Comparison of ENCODE assay signal across 11 cellular contexts in genomic region chr1:12208271-12208670, GRCh38. TPM values are rescaled to one million over a fixed set of nuclear protein-coding genes. Genes with fewer than 3 reads are reported as not detected.
DNase-seq lines count a peak whose midpoint lies in the region; TF ChIP-seq lines count a peak whose summit lies in the region.
"Had no signal": no experiment of that assay in that cellular context is flagged by ENCODE, and none has a peak within 500 bp of the region (broad histone marks: within the 10 kb centered on the region; RNA-seq: fewer than 3 reads in every experiment).

No MANE protein-coding gene starts in this region.

- H3K9ac ChIP-seq in HUES64 (ENCODE audit: low read depth, low read length), result 0 out of 2 replicates have a peak overlapping the region, but pooled peaks have one; percentile 4
- H3K9ac ChIP-seq: KMS-11 had no signal

- WGBS in HUES64, result 84% methylated on average over 6 of the region's 6 CpGs

- H3K4me3 Mint-ChIP-seq in activated CD4-positive, alpha-beta T cell treated with anti-CD3 and anti-CD28 coated beads, Interleukin-2, amount 10 ng/mL, durations not matched to agents 24 days and 14 days, result no peak overlapping the region
- no peak overlapping the region for H3K4me3 Mint-ChIP-seq in dendritic cell treated with granulocyte-macrophage colony-stimulating factor and Interleukin-4, amounts not matched to agents 40 ng/mL and 50 ng/mL, for 4 days

- H3K9me3 ChIP-seq in HUES64 (ENCODE audit: insufficient read depth, low read depth, low read length) (no peaks in the 10 kb centered on the region), osteoblast (ENCODE audit: low read depth, low read length) (no peaks in the 10 kb centered on the region)
- H3K9me3 ChIP-seq: Peyer's patch had no signal

- H3K4me1 ChIP-seq in HUES64 (ENCODE audit: insufficient read depth, low read length) (peaks cover 5% of the 10 kb centered on the region; the same call in 1 of the 2 replicates), osteoblast (ENCODE audit: insufficient read depth, low read length) (no peaks in the 10 kb centered on the region)

- H4K20me1 ChIP-seq in osteoblast (ENCODE audit: insufficient read depth, low read length), result no peaks in the 10 kb centered on the region

- H3K9me3 Mint-ChIP-seq in activated CD4-positive, alpha-beta T cell treated with anti-CD3 and anti-CD28 coated beads, Interleukin-2, amount 10 ng/mL, durations not matched to agents 24 days and 14 days, result no peaks in the 10 kb centered on the region
- no peaks in the 10 kb centered on the region for H3K9me3 Mint-ChIP-seq in dendritic cell treated with granulocyte-macrophage colony-stimulating factor and Interleukin-4, amounts not matched to agents 40 ng/mL and 50 ng/mL, for 4 days

- H3K36me3 ChIP-seq in HUES64 (ENCODE audit: insufficient read depth, low read length), result no peaks in the 10 kb centered on the region
- H3K36me3 ChIP-seq in osteoblast (ENCODE audit: insufficient read depth, low read length), result peaks cover 7% of the 10 kb centered on the region

- H3K27me3 ChIP-seq in HUES64 (ENCODE audit: insufficient read depth, low read length) (no peaks in the 10 kb centered on the region), osteoblast (ENCODE audit: insufficient read depth, low read length) (no peaks in the 10 kb centered on the region)
- H3K27me3 ChIP-seq: Peyer's patch had no signal

- H3K4me1 Mint-ChIP-seq in activated CD4-positive, alpha-beta T cell treated with anti-CD3 and anti-CD28 coated beads, Interleukin-2, amount 10 ng/mL, durations not matched to agents 24 days and 14 days, result peaks cover 44% of the 10 kb centered on the region
- peaks cover 17% of the 10 kb centered on the region for H3K4me1 Mint-ChIP-seq in dendritic cell treated with granulocyte-macrophage colony-stimulating factor and Interleukin-4, amounts not matched to agents 40 ng/mL and 50 ng/mL, for 4 days (ENCODE audit: low read depth)

- H3K4me3 ChIP-seq in HUES64 (ENCODE audit: low read length), result no peak overlapping the region
- H3K4me3 ChIP-seq in osteoblast (ENCODE audit: insufficient read depth, low read length), result no peak overlapping the region
- H3K4me3 ChIP-seq: Peyer's patch had no signal

- intact Hi-C loops in activated CD4-positive, alpha-beta T cell treated with anti-CD3 and anti-CD28 coated beads, Interleukin-2, amount 10 ng/mL, durations not matched to agents 24 days and 14 days (cut with micrococcal nuclease), result loop anchor here (1.0 kb wide), 1 partner anchor 83 kb away; no protein-coding TSS in a partner anchor
- intact Hi-C loops in dendritic cell treated with granulocyte-macrophage colony-stimulating factor and Interleukin-4, amounts not matched to agents 40 ng/mL and 50 ng/mL, for 4 days (cut with micrococcal nuclease), result loop anchor here (1.0 kb wide), 1 partner anchor 83 kb away; no protein-coding TSS in a partner anchor

- H3K27ac ChIP-seq in HUES64 (ENCODE audit: low read depth, low read length), result no peak overlapping the region; the same call in 1 of the 2 replicates
- no peak overlapping the region for H3K27ac ChIP-seq in osteoblast (ENCODE audit: low read depth, low read length)
- H3K27ac ChIP-seq: KMS-11 had no signal

- H3K36me3 Mint-ChIP-seq in activated CD4-positive, alpha-beta T cell treated with anti-CD3 and anti-CD28 coated beads, Interleukin-2, amount 10 ng/mL, durations not matched to agents 24 days and 14 days (ENCODE audit: low read depth), result peaks cover 43% of the 10 kb centered on the region
- peaks cover 55% of the 10 kb centered on the region for H3K36me3 Mint-ChIP-seq in dendritic cell treated with granulocyte-macrophage colony-stimulating factor and Interleukin-4, amounts not matched to agents 40 ng/mL and 50 ng/mL, for 4 days (ENCODE audit: low read depth)

- no peaks in the 10 kb centered on the region for H3K79me2 ChIP-seq in osteoblast (ENCODE audit: insufficient read depth, low read length)

- TF ChIP-seq CTCF in osteoblast (IDR thresholded peaks at IDR 0.05; ENCODE audit: extremely low read depth, low read depth, low read length), result no peak

- no peak for DNase-seq in activated CD4-positive, alpha-beta T cell treated with anti-CD3 and anti-CD28 coated beads, Interleukin-2, amount 10 ng/mL, durations not matched to agents 24 days and 14 days
- DNase-seq in activated CD4-positive, alpha-beta T cell treated with anti-CD3 and anti-CD28 coated beads, Interleukin-2, amount 50 U/mL, for 1 hour, result no peak
- DNase-seq in osteoblast (ENCODE audit: insufficient read length, low spot score, missing footprints), result peak; percentile 83
- DNase-seq in NOMO-1 treated with DMSO at 0.1 percent for 48 hours (lab: John Stamatoyannopoulos, UW; ENCODE audit: unreplicated experiment), result no peak
- no peak for DNase-seq in NCI-H526 (lab: John Stamatoyannopoulos, UW)
- DNase-seq in DMS114 treated with DMSO at 0.1 percent for 48 hours (lab: John Stamatoyannopoulos, UW; ENCODE audit: unreplicated experiment), result no peak

- peaks cover 1% of the 10 kb centered on the region for H3K27me3 Mint-ChIP-seq in activated CD4-positive, alpha-beta T cell treated with anti-CD3 and anti-CD28 coated beads, Interleukin-2, amount 10 ng/mL, durations not matched to agents 24 days and 14 days
- H3K27me3 Mint-ChIP-seq in dendritic cell treated with granulocyte-macrophage colony-stimulating factor and Interleukin-4, amounts not matched to agents 40 ng/mL and 50 ng/mL, for 4 days, result no peaks in the 10 kb centered on the region

- H3K27ac Mint-ChIP-seq in activated CD4-positive, alpha-beta T cell treated with anti-CD3 and anti-CD28 coated beads, Interleukin-2, amount 10 ng/mL, durations not matched to agents 24 days and 14 days, result peak overlapping the region; percentile 59
- peak overlapping the region; percentile 35 for H3K27ac Mint-ChIP-seq in dendritic cell treated with granulocyte-macrophage colony-stimulating factor and Interleukin-4, amounts not matched to agents 40 ng/mL and 50 ng/mL, for 4 days

- H3K4me2 ChIP-seq in osteoblast (ENCODE audit: insufficient read depth, low read length), result no peak overlapping the region

- H2AFZ ChIP-seq in osteoblast (ENCODE audit: low read length), result no peak overlapping the region

RNA-seq across cellular contexts. Expression of gene VPS13D, which starts 21.6 kb away (rescaled TPM):
- 26.9 and 30.8 TPM in 2 replicates for total RNA-seq in activated CD4-positive, alpha-beta T cell treated with anti-CD3 and anti-CD28 coated beads, Interleukin-2, amount 10 ng/mL, durations not matched to agents 24 days and 14 days
- 5.7 TPM for polyA plus RNA-seq in HUES64 (2013, experiment 1 of 2)
- 6.9 TPM for polyA plus RNA-seq in HUES64 (2013, experiment 2 of 2)
- total RNA-seq in osteoblast, result 46.0 and 48.5 TPM in 2 replicates

RNA-seq across cellular contexts. Expression of gene TNFRSF1B, which starts 41.5 kb away (rescaled TPM):
- total RNA-seq in activated CD4-positive, alpha-beta T cell treated with anti-CD3 and anti-CD28 coated beads, Interleukin-2, amount 10 ng/mL, durations not matched to agents 24 days and 14 days, result 145 TPM in 2 replicates
- 0.95 TPM for polyA plus RNA-seq in HUES64 (2013, experiment 1 of 2)
- polyA plus RNA-seq in HUES64 (2013, experiment 2 of 2), result 2.5 TPM
- 11.2 and 12.7 TPM in 2 replicates for total RNA-seq in osteoblast
- polyA plus RNA-seq: neural cell had no signal

Comparison
In these comparisons a context has a peak if more than half of its experiments do, and no peak if none do; other contexts are left out.
1. RNA of gene TNFRSF1B, which starts 41.5 kb away (total RNA-seq): 145 TPM in activated CD4-positive, alpha-beta T cell treated with anti-CD3 and anti-CD28 coated beads, Interleukin-2, amount 10 ng/mL, durations not matched to agents 24 days and 14 days; 11.2 to 12.7 TPM in osteoblast; every median in the first group is over 10 times any median in the second.